ENCODE assay signal across 1 cellular context in genomic region chr19:15249560-15249874, GRCh38.
TF ChIP-seq lines count a peak whose summit lies in the region.

No MANE protein-coding gene starts in this region.

TF ChIP-seq in IMR-90, 13 proteins besides CTCF, POLR2A, EP300 and RAD21:
- TF ChIP-seq BHLHE40 (IDR thresholded peaks at IDR 0.05; ENCODE audit: low read depth, low read length) (no peak), NFE2L2 (IDR thresholded peaks at IDR 0.05; ENCODE audit: low read depth, low read length) (no peak), MAZ (IDR thresholded peaks at IDR 0.05; ENCODE audit: borderline replicate concordance, low read depth, low read length) (no peak), CHD1 (IDR thresholded peaks at IDR 0.05; ENCODE audit: low read depth, low read length) (no peak), RCOR1 (IDR thresholded peaks at IDR 0.05; ENCODE audit: insufficient replicate concordance, low read length) (no peak), ELK1 (IDR thresholded peaks at IDR 0.05; ENCODE audit: borderline replicate concordance, low read depth, low read length) (no peak), MXI1 (IDR thresholded peaks at IDR 0.05; ENCODE audit: borderline replicate concordance, low read depth, low read length) (no peak), MAFK (IDR thresholded peaks at IDR 0.05; ENCODE audit: low read depth, low read length) (no peak), CEBPB (IDR thresholded peaks at IDR 0.05; ENCODE audit: low read depth, low read length) (no peak), RFX5 (IDR thresholded peaks at IDR 0.05; ENCODE audit: low read depth, low read length) (no peak), FOS (IDR thresholded peaks at IDR 0.05; ENCODE audit: low read depth, low read length) (no peak)
- TF ChIP-seq, protein P1, sequence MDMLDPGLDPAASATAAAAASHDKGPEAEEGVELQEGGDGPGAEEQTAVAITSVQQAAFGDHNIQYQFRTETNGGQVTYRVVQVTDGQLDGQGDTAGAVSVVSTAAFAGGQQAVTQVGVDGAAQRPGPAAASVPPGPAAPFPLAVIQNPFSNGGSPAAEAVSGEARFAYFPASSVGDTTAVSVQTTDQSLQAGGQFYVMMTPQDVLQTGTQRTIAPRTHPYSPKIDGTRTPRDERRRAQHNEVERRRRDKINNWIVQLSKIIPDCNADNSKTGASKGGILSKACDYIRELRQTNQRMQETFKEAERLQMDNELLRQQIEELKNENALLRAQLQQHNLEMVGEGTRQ (IDR thresholded peaks at IDR 0.05; ENCODE audit: low read depth, low read length) = no peak
TF ChIP-seq in IMR-90: peak in this region for 0.
